In genomic region chr18:58862851-58863538, GRCh38 we compare ENCODE assay signal across 8 cellular contexts. TPM values are rescaled to one million over a fixed set of nuclear protein-coding genes. Genes with fewer than 3 reads are reported as not detected.
A peak's percentile ranks its signal among the peaks of the same experiment; 100 is the strongest.
DNase-seq lines count a peak whose midpoint lies in the region; ATAC-seq and TF ChIP-seq lines count a peak whose summit lies in the region.

No MANE protein-coding gene starts in this region.

- peak; percentile 33 for ATAC-seq in HG03045 (IDR thresholded peaks at IDR 0.05; ENCODE audit: unreplicated experiment)

- no peaks in the 10 kb centered on the region for H3K27me3 ChIP-seq in ectodermal cell (ENCODE audit: control insufficient read depth, insufficient read depth, low read length, poor library complexity, severe bottlenecking)
- H3K27me3 ChIP-seq in mononuclear cell (ENCODE audit: insufficient read depth, low read length): peaks cover 46% of the 10 kb centered on the region
- no peaks in the 10 kb centered on the region for H3K27me3 ChIP-seq in tibial artery

- peak overlapping the region; percentile 93 for H3K27ac ChIP-seq in ectodermal cell (ENCODE audit: insufficient read depth, low read depth, low read length, poor library complexity, severe bottlenecking)
- peak overlapping the region; percentile 98 to 100 for H3K27ac ChIP-seq in tibial artery

- intact Hi-C loops in tibial artery (cut with DNase I; ENCODE audit: low total_unique reads): loop anchor here (10.0 kb wide), 1 partner anchor 132 kb away; no protein-coding TSS in a partner anchor

- peak overlapping the region; percentile 31 for H3K27ac Mint-ChIP-seq in T-helper 2 cell treated with Interferon-gamma antibody and Interleukin-4, amounts not matched to agents 5 μg/mL and 100 μg/mL, for 36 hours

- peaks cover 11% of the 10 kb centered on the region for H3K4me1 Mint-ChIP-seq in T-helper 2 cell treated with Interferon-gamma antibody and Interleukin-4, amounts not matched to agents 5 μg/mL and 100 μg/mL, for 36 hours (ENCODE audit: low read depth)

- WGBS in ectodermal cell, 2 experiments: 0 to 1% methylated on average over 49 to 53 of the region's 66 CpGs

- H3K4me1 ChIP-seq in ectodermal cell (ENCODE audit: control insufficient read depth, insufficient read depth, low read length): peaks cover 68% of the 10 kb centered on the region
- peaks cover 11% of the 10 kb centered on the region for H3K4me1 ChIP-seq in mononuclear cell (ENCODE audit: insufficient read depth, low read length)
- peaks cover 0 to 91% (median 66%) of the 10 kb centered on the region in 4 donors for H3K4me1 ChIP-seq in tibial artery

- no peak for TF ChIP-seq CTCF in tibial artery (IDR thresholded peaks at IDR 0.05)

- H3K36me3 ChIP-seq in ectodermal cell (ENCODE audit: control insufficient read depth, insufficient read depth, low read length): peaks cover 8% of the 10 kb centered on the region
- peaks cover 0 to 6% (median 0%) of the 10 kb centered on the region in 3 donors for H3K36me3 ChIP-seq in tibial artery

- peak overlapping the region; percentile 57 for H3K4me3 Mint-ChIP-seq in T-helper 2 cell treated with Interferon-gamma antibody and Interleukin-4, amounts not matched to agents 5 μg/mL and 100 μg/mL, for 36 hours

- in situ Hi-C loops in ACHN (cut with HindIII; ENCODE audit: low pct_ligation_motif_present, low pct_unique_long_range_greater_than_20kb, low sequenced_read_pairs): no loop called here

- H3K9me3 Mint-ChIP-seq in T-helper 2 cell treated with Interferon-gamma antibody and Interleukin-4, amounts not matched to agents 5 μg/mL and 100 μg/mL, for 36 hours: no peaks in the 10 kb centered on the region

- peaks cover 67% of the 10 kb centered on the region for H3K27me3 Mint-ChIP-seq in T-helper 2 cell treated with Interferon-gamma antibody and Interleukin-4, amounts not matched to agents 5 μg/mL and 100 μg/mL, for 36 hours (ENCODE audit: low read depth)

- H3K9me3 ChIP-seq in ectodermal cell (ENCODE audit: control insufficient read depth, low read length) (no peaks in the 10 kb centered on the region), mononuclear cell (ENCODE audit: low read depth, low read length) (no peaks in the 10 kb centered on the region), tibial artery (no peaks in the 10 kb centered on the region)

- DNase-seq in DMS79 (lab: John Stamatoyannopoulos, UW) (peak; percentile 61), DMS79 treated with DMSO at 0.1 percent for 48 hours (lab: John Stamatoyannopoulos, UW) (no peak), tibial artery (peak in 1 of 2 donors; percentile 73), ACHN (no peak)
- DNase-seq in T-helper 2 cell treated with Interferon-gamma antibody and Interleukin-4, amounts not matched to agents 5 μg/mL and 100 μg/mL, for 36 hours (ENCODE audit: low spot score): no peak

- peak overlapping the region; percentile 79 for H3K4me3 ChIP-seq in ectodermal cell (ENCODE audit: insufficient read depth, low read depth, low read length)
- H3K4me3 ChIP-seq in mononuclear cell (ENCODE audit: low read length): peak overlapping the region; percentile 28
- peak overlapping the region; percentile 52 to 63 for H3K4me3 ChIP-seq in tibial artery

- H3K36me3 Mint-ChIP-seq in T-helper 2 cell treated with Interferon-gamma antibody and Interleukin-4, amounts not matched to agents 5 μg/mL and 100 μg/mL, for 36 hours (ENCODE audit: low read depth): no peaks in the 10 kb centered on the region

RNA-seq across cellular contexts. Expression of gene ZNF532, which starts 1.7 kb away (rescaled TPM):
- 152 TPM for polyA plus RNA-seq in ectodermal cell (2013, experiment 1 of 4)
- polyA plus RNA-seq in ectodermal cell (2013, experiment 2 of 4): 162 TPM
- 110 TPM for polyA plus RNA-seq in ectodermal cell (2013, experiment 3 of 4)
- 141 TPM for polyA plus RNA-seq in ectodermal cell (2013, experiment 4 of 4)
- total RNA-seq in mononuclear cell: 7.7 TPM

Comparison
In these comparisons a context has a peak if more than half of its experiments do, and no peak if none do; other contexts are left out.
1. H3K4me3 ChIP-seq: peak in every context shown above with its lines; median percentile 79 in ectodermal cell; 58 in tibial artery; 28 in mononuclear cell.